ENCODE assay signal across 8 cellular contexts in the genomic region with DNA sequence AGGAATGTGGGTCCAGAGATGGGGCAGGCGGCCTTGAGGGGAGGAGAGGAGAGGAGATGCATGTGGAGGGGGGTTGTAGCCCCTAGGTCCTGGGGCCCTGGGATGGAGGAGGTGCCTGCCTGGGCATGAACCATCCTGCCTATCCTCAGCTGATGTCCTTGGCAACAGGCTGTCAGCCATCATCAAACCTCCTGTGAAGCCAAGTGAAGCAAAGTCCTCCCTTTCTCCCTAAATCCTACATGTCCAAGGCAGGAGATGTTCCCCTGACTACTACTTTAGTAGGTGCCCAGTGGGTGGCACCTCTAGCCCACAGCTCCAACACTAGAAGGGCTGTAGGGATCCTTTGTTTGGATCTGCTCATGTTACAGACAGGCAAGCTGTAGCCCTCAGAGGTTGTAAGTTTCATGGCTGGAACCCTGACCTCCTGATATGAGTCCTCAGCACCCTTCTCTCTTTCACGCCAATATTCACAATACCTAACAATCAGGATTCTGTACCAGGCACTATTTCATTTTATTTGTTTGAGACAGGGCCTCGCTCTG.
A peak's percentile ranks its signal among the peaks of the same experiment; 100 is the strongest.
DNase-seq lines count a peak whose midpoint lies in the region; ATAC-seq and TF ChIP-seq lines count a peak whose summit lies in the region.

No MANE protein-coding gene starts in this region.

- H3K27ac ChIP-seq in RWPE2 (ENCODE audit: poor library complexity, severe bottlenecking) (no peak overlapping the region), Peyer's patch (no peak overlapping the region)

- H3K4me3 ChIP-seq in RWPE2 (ENCODE audit: severe bottlenecking) (no peak overlapping the region), Peyer's patch (no peak overlapping the region)

- TF ChIP-seq CTCF in GM13977 (IDR thresholded peaks at IDR 0.05; ENCODE audit: extremely low read depth, insufficient read depth, missing control alignments), result peak; percentile 25
- peak; percentile 68 for TF ChIP-seq CTCF in RWPE2 (IDR thresholded peaks at IDR 0.05; ENCODE audit: poor library complexity, severe bottlenecking)
- no peak for TF ChIP-seq CTCF in Peyer's patch (IDR thresholded peaks at IDR 0.05)

- H3K27me3 ChIP-seq in RWPE2 (ENCODE audit: insufficient read depth, poor library complexity, severe bottlenecking) (no peaks in the 10 kb centered on the region), Peyer's patch (no peaks in the 10 kb centered on the region)

- ATAC-seq in RWPE2 (ENCODE audit: low read depth) (peak; percentile 91), GM18861 (IDR thresholded peaks at IDR 0.05; ENCODE audit: unreplicated experiment) (no peak)

- DNase-seq in A172 (ENCODE audit: low spot score) (peak; percentile 39), GM13977 (ENCODE audit: low spot score) (no peak), RWPE2 (ENCODE audit: low spot score) (no peak), glomerular visceral epithelial cell (ENCODE audit: extremely low spot score) (peak; percentile 46), Peyer's patch (no peak), NCI-H1048 (lab: John Stamatoyannopoulos, UW) (no peak)
- no peak for DNase-seq in stimulated activated CD4-positive, alpha-beta T cell treated with anti-CD3 and anti-CD28 coated beads, Interleukin-4, amount 100 ng/mL, for 1 hour

- in situ Hi-C loops in GM13977 (cut with MboI; ENCODE audit: low pct_unique_long_range_greater_than_20kb, low sequenced_read_pairs, unreplicated experiment), result loop anchor here (5.0 to 25.0 kb wide), 3 partner anchors 284 to 559 kb away; a partner anchor contains a TSS

- TF ChIP-seq POLR2A in Peyer's patch (IDR thresholded peaks at IDR 0.05), result no peak

- H3K9me3 ChIP-seq in RWPE2 (ENCODE audit: severe bottlenecking) (no peaks in the 10 kb centered on the region), Peyer's patch (no peaks in the 10 kb centered on the region)

- H3K36me3 ChIP-seq in RWPE2 (ENCODE audit: low read depth) (no peaks in the 10 kb centered on the region), Peyer's patch (no peaks in the 10 kb centered on the region)

- H3K4me1 ChIP-seq in RWPE2 (ENCODE audit: insufficient read depth, poor library complexity, severe bottlenecking) (no peaks in the 10 kb centered on the region), Peyer's patch (peaks cover 0 to 6% (median 0%) of the 10 kb centered on the region in 4 donors)

Comparison
In these comparisons a context has a peak if more than half of its experiments do, and no peak if none do; other contexts are left out.
1. DNase-seq: peak in A172 (single experiment) and glomerular visceral epithelial cell (single experiment); none in GM13977 (single experiment), RWPE2 (single experiment), stimulated activated CD4-positive, alpha-beta T cell treated with anti-CD3 and anti-CD28 coated beads, Interleukin-4, amount 100 ng/mL, for 1 hour (single experiment), Peyer's patch (0 of 3) and NCI-H1048 (single experiment).
2. CTCF ChIP-seq: peak in GM13977 (single experiment) and RWPE2 (single experiment); none in Peyer's patch (0 of 6).